8 cellular contexts compared by ENCODE assay signal in genomic region chr2:85583667-85584353, GRCh38. TPM values are rescaled to one million over a fixed set of nuclear protein-coding genes. Genes with fewer than 3 reads are reported as not detected.
DNase-seq lines count a peak whose midpoint lies in the region; ATAC-seq and TF ChIP-seq lines count a peak whose summit lies in the region.

No MANE protein-coding gene starts in this region.

- peak; percentile 10 for TF ChIP-seq CTCF in GM13977 (IDR thresholded peaks at IDR 0.05; ENCODE audit: extremely low read depth, insufficient read depth, missing control alignments)
- TF ChIP-seq CTCF in ascending aorta (IDR thresholded peaks at IDR 0.05) = no peak
- TF ChIP-seq CTCF in mucosa of descending colon (IDR thresholded peaks at IDR 0.05) = no peak
- TF ChIP-seq CTCF in BE2C (IDR thresholded peaks at IDR 0.05; ENCODE audit: low read depth, low read length) = no peak
- TF ChIP-seq CTCF in GM20000 (IDR thresholded peaks at IDR 0.05; ENCODE audit: extremely low read depth, missing control alignments) = no peak

- in situ Hi-C loops in GM13977 (cut with MboI; ENCODE audit: low pct_unique_long_range_greater_than_20kb, low sequenced_read_pairs, unreplicated experiment) = no loop called here

- H3K4me3 ChIP-seq in ascending aorta (peak overlapping the region; percentile 61 to 74), mucosa of descending colon (peak overlapping the region; percentile 19), BE2C (ENCODE audit: low read depth, low read length) (no peak overlapping the region; the same call in 1 of the 2 replicates)

- no peaks in the 10 kb centered on the region for H3K9me3 ChIP-seq in ascending aorta
- H3K9me3 ChIP-seq in mucosa of descending colon = no peaks in the 10 kb centered on the region
- H3K9me3 ChIP-seq in BE2C = no peaks in the 10 kb centered on the region

- peak overlapping the region; percentile 84 to 95 for H3K27ac ChIP-seq in ascending aorta

- H3K4me1 ChIP-seq in ascending aorta = peaks cover 0 to 26% of the 10 kb centered on the region in 2 donors
- H3K4me1 ChIP-seq in mucosa of descending colon (ENCODE audit: low read depth) = peaks cover 30% of the 10 kb centered on the region
- no peaks in the 10 kb centered on the region for H3K4me1 ChIP-seq in BE2C

- intact Hi-C loops in ascending aorta (cut with DNase I) = loop anchor here (2.0 kb wide), 2 partner anchors 23 to 33 kb away; partner anchors contain the start of genes GGCX and USP39
- intact Hi-C loops in mucosa of descending colon (cut with DNase I, micrococcal nuclease) = no loop called here

- DNase-seq in GM13977 (ENCODE audit: low spot score) = peak; percentile 88
- DNase-seq in ascending aorta (ENCODE audit: low spot score in 2 of 2) = no peak
- peak in 1 of 3 donors; percentile 74 for DNase-seq in mucosa of descending colon
- DNase-seq in BE2C = no peak
- no peak for DNase-seq in NCI-H524 treated with DMSO at 0.1 percent for 48 hours (lab: John Stamatoyannopoulos, UW)
- no peak for DNase-seq in GM20000 (ENCODE audit: low spot score)

- H3K36me3 ChIP-seq in ascending aorta = no peaks in the 10 kb centered on the region
- H3K36me3 ChIP-seq in mucosa of descending colon (ENCODE audit: low read depth) = no peaks in the 10 kb centered on the region
- no peaks in the 10 kb centered on the region for H3K36me3 ChIP-seq in BE2C

- peak; percentile 65 for ATAC-seq in HG02885 (IDR thresholded peaks at IDR 0.05; ENCODE audit: poor library complexity, unreplicated experiment)
- ATAC-seq in mucosa of descending colon = no peak
- no peak for ATAC-seq in esophagus mucosa

- H3K27me3 ChIP-seq in ascending aorta (no peaks in the 10 kb centered on the region), BE2C (no peaks in the 10 kb centered on the region)

RNA-seq across cellular contexts. Expression of gene VAMP5, which starts 0.4 kb away (rescaled TPM):
- total RNA-seq in ascending aorta (114 TPM), mucosa of descending colon (10 to 100 TPM; 10.8 to 39.3 (median 28.3) TPM), esophagus mucosa (24.2 TPM)
- 9.8 TPM for polyA plus RNA-seq in BE2C (2012; ENCODE audit: insufficient read depth, insufficient read length, low read depth)

RNA-seq across cellular contexts. Expression of gene VAMP8, which starts 6.4 kb away (rescaled TPM):
- 10.0 TPM for total RNA-seq in ascending aorta
- 100 to 1,000 TPM; 125 to 312 (median 254) TPM for total RNA-seq in mucosa of descending colon
- polyA plus RNA-seq in BE2C (2012; ENCODE audit: insufficient read depth, insufficient read length, low read depth) = 1.4 TPM
- total RNA-seq in esophagus mucosa = 264 TPM

RNA-seq across cellular contexts. Expression of gene RNF181, which starts 11.7 kb away (rescaled TPM):
- 157 TPM for total RNA-seq in ascending aorta
- 10 to 100 TPM; 73.7 to 89.5 (median 80.8) TPM for total RNA-seq in mucosa of descending colon
- polyA plus RNA-seq in BE2C (2012; ENCODE audit: insufficient read depth, insufficient read length, low read depth) = 233 TPM
- 95.2 TPM for total RNA-seq in esophagus mucosa

RNA-seq across cellular contexts. Expression of gene TMEM150A, which starts 18.7 kb away (rescaled TPM):
- total RNA-seq in ascending aorta = 26.7 TPM
- total RNA-seq in mucosa of descending colon = 10 to 100 TPM in 1 of 3 donors, 1 to 10 TPM in 2; 9.4 to 20.9 (median 10.0) TPM
- 16.1 TPM for polyA plus RNA-seq in BE2C (2012; ENCODE audit: insufficient read depth, insufficient read length, low read depth)
- total RNA-seq in esophagus mucosa = 7.9 TPM

RNA-seq across cellular contexts. Expression of gene GGCX, which starts 22.5 kb away (rescaled TPM):
- total RNA-seq in ascending aorta (31.9 TPM), mucosa of descending colon (10 to 100 TPM; 26.4 to 39.1 (median 31.7) TPM), esophagus mucosa (26.5 TPM)
- 49.8 TPM for polyA plus RNA-seq in BE2C (2012; ENCODE audit: insufficient read depth, insufficient read length, low read depth)

Comparison
In these comparisons a context has a peak if more than half of its experiments do, and no peak if none do; other contexts are left out.
1. RNA of gene VAMP8, which starts 6.4 kb away (total RNA-seq): 264 TPM in esophagus mucosa (single experiment) and 125 to 312 TPM in mucosa of descending colon; 10.0 TPM in ascending aorta (single experiment); every median in the first group is over 10 times any median in the second.